ENCODE assay signal across 10 cellular contexts in genomic region chr6:47161176-47161687, GRCh38.
A peak's percentile ranks its signal among the peaks of the same experiment; 100 is the strongest.
DNase-seq lines count a peak whose midpoint lies in the region; ATAC-seq, FAIRE-seq and TF ChIP-seq lines count a peak whose summit lies in the region.
"Had no signal": no experiment of that assay in that cellular context is flagged by ENCODE, and none has a peak within 500 bp of the region (broad histone marks: within the 10 kb centered on the region; RNA-seq: fewer than 3 reads in every experiment).

No MANE protein-coding gene starts in this region.

- CTCF ChIA-PET in A549 (lab: Yijun Ruan, JAX): interaction anchor here (1.3 kb wide), 1 partner anchor 63 kb away, joined by 4 read pairs; no protein-coding TSS in a partner anchor

- H3K4me2 ChIP-seq in A549: peak overlapping the region; percentile 40

- no peaks in the 10 kb centered on the region for H3K27me3 Mint-ChIP-seq in activated T-cell treated with anti-CD3 and anti-CD28 coated beads, Interleukin-2, amount 50 U/mL, for 72 hours (ENCODE audit: low read depth)
- H3K27me3 Mint-ChIP-seq in T-helper 17 cell: peaks cover 7% of the 10 kb centered on the region

- no peak overlapping the region for H3K4me3 Mint-ChIP-seq in activated T-cell treated with anti-CD3 and anti-CD28 coated beads, Interleukin-2, amount 50 U/mL, for 72 hours
- H3K4me3 Mint-ChIP-seq in T-helper 17 cell: no peak overlapping the region

- ATAC-seq in A549 (peak; percentile 86 to 95), T-helper 17 cell (no peak), HG03571 (IDR thresholded peaks at IDR 0.05; ENCODE audit: unreplicated experiment) (no peak)
- no peak for ATAC-seq in activated T-cell treated with anti-CD3 and anti-CD28 coated beads, Interleukin-2, amount 50 U/mL, for 72 hours (replicated peaks in 1 of 2)

- POLR2A ChIA-PET in A549 (lab: Yijun Ruan, JAX): no interaction called here

- H3K9me3 Mint-ChIP-seq in activated T-cell treated with anti-CD3 and anti-CD28 coated beads, Interleukin-2, amount 50 U/mL, for 72 hours: peaks cover 0 to 2% of the 10 kb centered on the region in 2 donors

- peak; percentile 21 to 60 for DNase-seq in A549 (ENCODE audit: low read depth in 1 of 2, low spot score in 1 of 2)
- DNase-seq in HT1080 (ENCODE audit: low read depth): peak; percentile 82
- peak; percentile 92 for DNase-seq in SKM-1 treated with dmso at 0.1 percent for 144 hours (lab: John Stamatoyannopoulos, UW; ENCODE audit: unreplicated experiment)
- DNase-seq in iris pigment epithelial cell (ENCODE audit: low read depth): peak; percentile 43
- no peak for DNase-seq in activated T-cell treated with anti-CD3 and anti-CD28 coated beads, Interleukin-2, amount 50 U/mL, for 72 hours
- DNase-seq in GF-D8 (lab: John Stamatoyannopoulos, UW): no peak
- DNase-seq in T-helper 17 cell: no peak

- H3K36me3 Mint-ChIP-seq in activated T-cell treated with anti-CD3 and anti-CD28 coated beads, Interleukin-2, amount 50 U/mL, for 72 hours (ENCODE audit: insufficient read depth in 2 of 2): no peaks in the 10 kb centered on the region
- no peaks in the 10 kb centered on the region for H3K36me3 Mint-ChIP-seq in T-helper 17 cell (ENCODE audit: low read depth)

- H3K4me3 ChIP-seq in A549: no peak overlapping the region

- no peak for TF ChIP-seq EP300 in A549 (IDR thresholded peaks at IDR 0.05)

- H3K27ac ChIP-seq in A549: peak overlapping the region; percentile 19 to 73; a peak in 5 of 6 replicates
- H3K27ac ChIP-seq: C4-2B had no signal

- no peak for TF ChIP-seq CTCF in A549 (IDR thresholded peaks at IDR 0.05)

- H3K27ac Mint-ChIP-seq in activated T-cell treated with anti-CD3 and anti-CD28 coated beads, Interleukin-2, amount 50 U/mL, for 72 hours: no peak overlapping the region
- H3K27ac Mint-ChIP-seq in T-helper 17 cell: no peak overlapping the region

- FAIRE-seq in A549 (lab: Jason Lieb, UNC): no peak
- FAIRE-seq: endothelial cell of umbilical vein had no signal

- TF ChIP-seq RAD21 in A549 (conservative IDR thresholded peaks at IDR 0.05 in 1 of 2, IDR thresholded peaks at IDR 0.05 in 1 of 2): no peak

- H3K9me3 ChIP-seq in A549 (no peaks in the 10 kb centered on the region), T-helper 17 cell (ENCODE audit: control insufficient read depth, low read length, poor library complexity, severe bottlenecking) (no peaks in the 10 kb centered on the region)

- no peak for TF ChIP-seq POLR2A in A549 (IDR thresholded peaks at IDR 0.05; ENCODE audit: low read length)

- H3K4me1 Mint-ChIP-seq in activated T-cell treated with anti-CD3 and anti-CD28 coated beads, Interleukin-2, amount 50 U/mL, for 72 hours (ENCODE audit: low read depth): no peaks in the 10 kb centered on the region
- H3K4me1 Mint-ChIP-seq in T-helper 17 cell: no peaks in the 10 kb centered on the region

- H3K4me1 ChIP-seq in A549: peaks cover 17% of the 10 kb centered on the region

TF ChIP-seq in A549, 52 proteins besides CTCF, POLR2A, EP300 and RAD21:
- no peak for TF ChIP-seq FOSL2 (IDR thresholded peaks at IDR 0.05)
- peak; percentile 28; the same call in 1 of the 2 replicates for TF ChIP-seq FOSL2 (CRISPR knock-in tag; IDR thresholded peaks at IDR 0.05)
- no peak for TF ChIP-seq KDM5A (IDR thresholded peaks at IDR 0.05)

Comparison
In these comparisons a context has a peak if more than half of its experiments do, and no peak if none do; other contexts are left out.
1. ATAC-seq: peak in A549 (2 of 2); none in activated T-cell treated with anti-CD3 and anti-CD28 coated beads, Interleukin-2, amount 50 U/mL, for 72 hours (0 of 2), T-helper 17 cell (single experiment) and HG03571 (single experiment).
2. DNase-seq: peak in A549 (2 of 2), HT1080 (single experiment), SKM-1 treated with dmso at 0.1 percent for 144 hours (single experiment) and iris pigment epithelial cell (single experiment); none in activated T-cell treated with anti-CD3 and anti-CD28 coated beads, Interleukin-2, amount 50 U/mL, for 72 hours (0 of 2), GF-D8 (single experiment) and T-helper 17 cell (0 of 3).